7 cellular contexts compared by ENCODE assay signal in the genomic region with DNA sequence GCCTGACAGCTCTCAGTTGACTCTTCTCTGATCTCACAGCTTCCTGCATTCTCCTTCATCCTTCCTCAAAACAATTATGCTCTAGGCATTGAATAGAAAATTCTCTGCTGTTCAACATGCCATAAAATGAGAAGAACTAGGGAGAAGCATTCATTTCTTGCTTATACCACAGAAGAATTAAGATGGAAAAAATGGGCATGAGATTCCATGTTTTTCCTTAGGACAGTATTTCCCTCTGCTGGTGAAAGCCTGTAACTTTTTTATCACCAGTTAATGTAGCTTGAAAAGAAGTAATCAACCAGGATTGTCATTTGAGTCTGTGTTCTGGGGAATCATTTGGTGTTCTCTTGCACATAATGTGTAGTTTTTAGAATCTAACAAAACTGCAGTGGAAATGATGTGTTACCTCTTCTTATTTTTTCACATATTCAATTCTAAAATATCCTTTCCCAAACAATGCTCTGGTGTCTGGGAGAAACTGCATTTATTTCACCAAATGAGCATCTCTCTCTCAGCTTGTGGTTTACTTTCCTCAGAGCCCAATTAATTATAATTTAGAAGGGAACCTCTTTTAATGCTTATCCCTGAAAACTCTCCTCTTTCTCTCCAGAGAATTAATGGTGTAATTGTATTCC.
A peak's percentile ranks its signal among the peaks of the same experiment; 100 is the strongest.
DNase-seq lines count a peak whose midpoint lies in the region; ATAC-seq and TF ChIP-seq lines count a peak whose summit lies in the region.

No MANE protein-coding gene starts in this region.

- DNase-seq in GM23338 (ENCODE audit: low spot score), result peak; percentile 63
- no peak for DNase-seq in Panc1 (ENCODE audit: low read depth, low spot score)
- DNase-seq in fibroblast of pulmonary artery (ENCODE audit: low read depth), result peak; percentile 85
- peak; percentile 34 for DNase-seq in retinal pigment epithelial cell (ENCODE audit: low read depth)
- DNase-seq in NK-92 (lab: John Stamatoyannopoulos, UW; ENCODE audit: unreplicated experiment), result no peak
- no peak for DNase-seq in activated T-helper 2 cell treated with anti-CD3 and anti-CD28 coated beads, Interferon-gamma antibody, Interleukin-2, Interleukin-4, amounts not matched to agents 10 μg/mL and 5 μg/mL and 100 μg/mL, durations not matched to agents 14 hours and 24 hours and 36 hours (ENCODE audit: low spot score)
- no peak for DNase-seq in lower leg skin (ENCODE audit: low spot score in 2 of 2)

- in situ Hi-C loops in Panc1 (cut with HindIII; ENCODE audit: low pct_unique_long_range_greater_than_20kb, low sequenced_read_pairs), result no loop called here

- no peaks in the 10 kb centered on the region for H4K20me1 ChIP-seq in GM23338 (replicated peaks; ENCODE audit: insufficient read depth)

- H2AFZ ChIP-seq in GM23338, result no peak overlapping the region

- H3K27ac ChIP-seq in GM23338 (ENCODE audit: low read depth), result no peak overlapping the region
- H3K27ac ChIP-seq in Panc1 (ENCODE audit: low read length), result no peak overlapping the region

- ATAC-seq in GM23338 (peak; percentile 42; the same call in 2 of the 3 replicates), Panc1 (peak; percentile 70)

- no peaks in the 10 kb centered on the region for H3K36me3 ChIP-seq in GM23338 (ENCODE audit: insufficient read depth)
- H3K36me3 ChIP-seq in Panc1 (ENCODE audit: control insufficient read depth, insufficient read depth, low read length), result no peaks in the 10 kb centered on the region

- CTCF ChIA-PET in Panc1 (lab: Charles Lee), result interaction anchor here (0.5 to 1.6 kb wide), 4 partner anchors 92 to 1495 kb away, joined by 3 to 17 read pairs (median 6); no protein-coding TSS in a partner anchor

- peaks cover 6% of the 10 kb centered on the region for H3K4me1 ChIP-seq in GM23338 (ENCODE audit: insufficient read depth)
- no peaks in the 10 kb centered on the region for H3K4me1 ChIP-seq in Panc1 (ENCODE audit: control insufficient read depth, insufficient read depth, low read length)

- TF ChIP-seq POLR2A in lower leg skin (IDR thresholded peaks at IDR 0.05), result no peak

- POLR2A ChIA-PET in Panc1 (lab: Charles Lee), result no interaction called here

- no peaks in the 10 kb centered on the region for H3K36me3 Mint-ChIP-seq in GM23338 (ENCODE audit: low read depth)
- no peaks in the 10 kb centered on the region for H3K36me3 Mint-ChIP-seq in activated T-helper 2 cell treated with anti-CD3 and anti-CD28 coated beads, Interferon-gamma antibody, Interleukin-2, Interleukin-4, amounts not matched to agents 10 μg/mL and 5 μg/mL and 100 μg/mL, durations not matched to agents 14 hours and 24 hours and 36 hours (ENCODE audit: low read depth)

- peaks cover 1% of the 10 kb centered on the region for H3K27me3 Mint-ChIP-seq in GM23338 (ENCODE audit: insufficient read depth, low read depth, poor library complexity)
- H3K27me3 Mint-ChIP-seq in activated T-helper 2 cell treated with anti-CD3 and anti-CD28 coated beads, Interferon-gamma antibody, Interleukin-2, Interleukin-4, amounts not matched to agents 10 μg/mL and 5 μg/mL and 100 μg/mL, durations not matched to agents 14 hours and 24 hours and 36 hours (ENCODE audit: low read depth), result peaks cover 13% of the 10 kb centered on the region

- H3K4me1 Mint-ChIP-seq in GM23338, result peaks cover 11% of the 10 kb centered on the region; the same call in 2 of the 3 replicates
- no peaks in the 10 kb centered on the region for H3K4me1 Mint-ChIP-seq in activated T-helper 2 cell treated with anti-CD3 and anti-CD28 coated beads, Interferon-gamma antibody, Interleukin-2, Interleukin-4, amounts not matched to agents 10 μg/mL and 5 μg/mL and 100 μg/mL, durations not matched to agents 14 hours and 24 hours and 36 hours (ENCODE audit: low read depth)

- no TSS peak for BruUV-seq in Panc1 (replicated peaks; lab: Mats Ljungman, UMichigan)

- H3K27me3 ChIP-seq in GM23338 (ENCODE audit: insufficient read depth) (no peaks in the 10 kb centered on the region), Panc1 (ENCODE audit: control insufficient read depth, insufficient read depth, low read length) (peaks cover 2% of the 10 kb centered on the region; the same call in 1 of the 2 replicates)

- H3K4me3 ChIP-seq in GM23338 (no peak overlapping the region), Panc1 (ENCODE audit: low read depth in 2 of 2, low read length in 2 of 2) (no peak overlapping the region), fibroblast of pulmonary artery (replicated peaks; ENCODE audit: low read depth, low read length) (no peak overlapping the region), retinal pigment epithelial cell (ENCODE audit: low read length) (no peak overlapping the region), lower leg skin (ENCODE audit: low read depth, poor library complexity, severe bottlenecking) (no peak overlapping the region)

- H3K4me3 Mint-ChIP-seq in GM23338, result no peak overlapping the region
- H3K4me3 Mint-ChIP-seq in activated T-helper 2 cell treated with anti-CD3 and anti-CD28 coated beads, Interferon-gamma antibody, Interleukin-2, Interleukin-4, amounts not matched to agents 10 μg/mL and 5 μg/mL and 100 μg/mL, durations not matched to agents 14 hours and 24 hours and 36 hours (ENCODE audit: low read depth), result no peak overlapping the region

- intact Hi-C loops in Panc1 (cut with micrococcal nuclease; ENCODE audit: unreplicated experiment), result loop anchor here (1.0 to 10.0 kb wide), 3 partner anchors 59 to 392 kb away; no protein-coding TSS in a partner anchor
- intact Hi-C loops in activated T-helper 2 cell treated with anti-CD3 and anti-CD28 coated beads, Interferon-gamma antibody, Interleukin-2, Interleukin-4, amounts not matched to agents 10 μg/mL and 5 μg/mL and 100 μg/mL, durations not matched to agents 14 hours and 24 hours and 36 hours (cut with micrococcal nuclease), result loop anchor here (1.0 kb wide), 1 partner anchor 177 kb away; no protein-coding TSS in a partner anchor
- intact Hi-C loops in lower leg skin (cut with DNase I; ENCODE audit: low total_unique reads), result no loop called here

- no peaks in the 10 kb centered on the region for H3K79me2 ChIP-seq in GM23338 (replicated peaks; ENCODE audit: insufficient read depth)

- H3K9me3 Mint-ChIP-seq in GM23338, result no peaks in the 10 kb centered on the region
- H3K9me3 Mint-ChIP-seq in activated T-helper 2 cell treated with anti-CD3 and anti-CD28 coated beads, Interferon-gamma antibody, Interleukin-2, Interleukin-4, amounts not matched to agents 10 μg/mL and 5 μg/mL and 100 μg/mL, durations not matched to agents 14 hours and 24 hours and 36 hours, result no peaks in the 10 kb centered on the region

- H3K9me2 ChIP-seq in GM23338 (ENCODE audit: insufficient read depth), result no peaks in the 10 kb centered on the region

- no peaks in the 10 kb centered on the region for H3F3A ChIP-seq in GM23338 (replicated peaks; ENCODE audit: low read depth)

- peak; percentile 62 to 80 for TF ChIP-seq CTCF in GM23338 (conservative IDR thresholded peaks at IDR 0.05; ENCODE audit: low read depth in 2 of 2)
- TF ChIP-seq CTCF in Panc1 (IDR thresholded peaks at IDR 0.05), result peak; percentile 62; the same call in 1 of the 2 replicates
- peak; percentile 69 for TF ChIP-seq CTCF in fibroblast of pulmonary artery (IDR thresholded peaks at IDR 0.05; ENCODE audit: low read length, missing control alignments)
- TF ChIP-seq CTCF in retinal pigment epithelial cell (conservative IDR thresholded peaks at IDR 0.05; ENCODE audit: low read depth, low read length), result peak; percentile 63
- peak in 1 of 3 donors; percentile 48 for TF ChIP-seq CTCF in lower leg skin (IDR thresholded peaks at IDR 0.05)

- no peak overlapping the region for H3K27ac Mint-ChIP-seq in GM23338
- H3K27ac Mint-ChIP-seq in activated T-helper 2 cell treated with anti-CD3 and anti-CD28 coated beads, Interferon-gamma antibody, Interleukin-2, Interleukin-4, amounts not matched to agents 10 μg/mL and 5 μg/mL and 100 μg/mL, durations not matched to agents 14 hours and 24 hours and 36 hours, result no peak overlapping the region

- H3K4me2 ChIP-seq in GM23338, result no peak overlapping the region

- H3K9me3 ChIP-seq in Panc1 (ENCODE audit: control insufficient read depth, insufficient read depth, low read depth, low read length), result no peaks in the 10 kb centered on the region

TF ChIP-seq in GM23338, 12 proteins besides CTCF, POLR2A, EP300 and RAD21 (continues in another document):
- TF ChIP-seq ZNF114 (CRISPR knock-in tag; IDR thresholded peaks at IDR 0.05), result no peak
- TF ChIP-seq EZH2 (IDR thresholded peaks at IDR 0.05; ENCODE audit: low read depth, unreplicated experiment), result no peak
- TF ChIP-seq, protein P1, sequence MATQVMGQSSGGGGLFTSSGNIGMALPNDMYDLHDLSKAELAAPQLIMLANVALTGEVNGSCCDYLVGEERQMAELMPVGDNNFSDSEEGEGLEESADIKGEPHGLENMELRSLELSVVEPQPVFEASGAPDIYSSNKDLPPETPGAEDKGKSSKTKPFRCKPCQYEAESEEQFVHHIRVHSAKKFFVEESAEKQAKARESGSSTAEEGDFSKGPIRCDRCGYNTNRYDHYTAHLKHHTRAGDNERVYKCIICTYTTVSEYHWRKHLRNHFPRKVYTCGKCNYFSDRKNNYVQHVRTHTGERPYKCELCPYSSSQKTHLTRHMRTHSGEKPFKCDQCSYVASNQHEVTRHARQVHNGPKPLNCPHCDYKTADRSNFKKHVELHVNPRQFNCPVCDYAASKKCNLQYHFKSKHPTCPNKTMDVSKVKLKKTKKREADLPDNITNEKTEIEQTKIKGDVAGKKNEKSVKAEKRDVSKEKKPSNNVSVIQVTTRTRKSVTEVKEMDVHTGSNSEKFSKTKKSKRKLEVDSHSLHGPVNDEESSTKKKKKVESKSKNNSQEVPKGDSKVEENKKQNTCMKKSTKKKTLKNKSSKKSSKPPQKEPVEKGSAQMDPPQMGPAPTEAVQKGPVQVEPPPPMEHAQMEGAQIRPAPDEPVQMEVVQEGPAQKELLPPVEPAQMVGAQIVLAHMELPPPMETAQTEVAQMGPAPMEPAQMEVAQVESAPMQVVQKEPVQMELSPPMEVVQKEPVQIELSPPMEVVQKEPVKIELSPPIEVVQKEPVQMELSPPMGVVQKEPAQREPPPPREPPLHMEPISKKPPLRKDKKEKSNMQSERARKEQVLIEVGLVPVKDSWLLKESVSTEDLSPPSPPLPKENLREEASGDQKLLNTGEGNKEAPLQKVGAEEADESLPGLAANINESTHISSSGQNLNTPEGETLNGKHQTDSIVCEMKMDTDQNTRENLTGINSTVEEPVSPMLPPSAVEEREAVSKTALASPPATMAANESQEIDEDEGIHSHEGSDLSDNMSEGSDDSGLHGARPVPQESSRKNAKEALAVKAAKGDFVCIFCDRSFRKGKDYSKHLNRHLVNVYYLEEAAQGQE (IDR thresholded peaks at IDR 0.05; ENCODE audit: unreplicated experiment), result no peak
- no peak for TF ChIP-seq NANOG (IDR thresholded peaks at IDR 0.05; ENCODE audit: borderline replicate concordance)

Comparison
In these comparisons a context has a peak if more than half of its experiments do, and no peak if none do; other contexts are left out.
1. DNase-seq: peak in GM23338 (single experiment), fibroblast of pulmonary artery (single experiment) and retinal pigment epithelial cell (single experiment); none in Panc1 (single experiment), NK-92 (single experiment), activated T-helper 2 cell treated with anti-CD3 and anti-CD28 coated beads, Interferon-gamma antibody, Interleukin-2, Interleukin-4, amounts not matched to agents 10 μg/mL and 5 μg/mL and 100 μg/mL, durations not matched to agents 14 hours and 24 hours and 36 hours (single experiment) and lower leg skin (0 of 2).